29 cellular contexts compared by ENCODE assay signal in genomic region chr7:46633816-46634215, GRCh38.
"Had no signal": no experiment of that assay in that cellular context is flagged by ENCODE, and none has a peak within 500 bp of the region (broad histone marks: within the 10 kb centered on the region; RNA-seq: fewer than 3 reads in every experiment).

No MANE protein-coding gene starts in this region.

- H3K36me3 ChIP-seq: ovary, thoracic aorta, uterus had no signal

- DNase-seq: activated CD4-positive, alpha-beta T cell treated with anti-CD3 and anti-CD28 coated beads for 4 hours; activated CD4-positive, alpha-beta T cell treated with anti-CD3 and anti-CD28 coated beads, Interleukin-2, amount 50 U/mL, for 4 hours; activated naive CD4-positive, alpha-beta T cell; activated T-cell treated with anti-CD3 and anti-CD28 coated beads for 4 hours; activated T-cell treated with anti-CD3 and anti-CD28 coated beads, Interleukin-2, amount 50 U/mL, for 72 hours; anterior cingulate cortex; body of pancreas; dorsolateral prefrontal cortex; effector memory CD4-positive, alpha-beta T cell; erythroblast; left ventricle myocardium superior; mammary epithelial cell; naive thymus-derived CD4-positive, alpha-beta T cell; ovary; retina; stimulated activated CD4-positive, alpha-beta T cell treated with anti-CD3 and anti-CD28 coated beads, Interleukin-12 subunit alpha, Interleukin-12 subunit beta, amount 100 ng/mL, for 4 hours; stimulated activated CD4-positive, alpha-beta T cell treated with anti-CD3 and anti-CD28 coated beads, Interleukin-4, amount 100 ng/mL, for 24 hours; T-helper 9 cell; trophoblast cell; uterus had no signal

- H3K9me3 ChIP-seq: body of pancreas, ovary, thoracic aorta, uterus had no signal

- H3K27me3 ChIP-seq: body of pancreas, ovary, uterus had no signal

- H3K27ac ChIP-seq: body of pancreas, coronary artery, dorsolateral prefrontal cortex, ovary, skin epidermis, thoracic aorta, uterus, VCaP had no signal

- H3K4me1 ChIP-seq: body of pancreas, uterus had no signal

- FAIRE-seq: frontal cortex, TTC549 had no signal

- H3K4me3 ChIP-seq: body of pancreas, coronary artery, dorsolateral prefrontal cortex, ovary, skin epidermis, thoracic aorta, uterus had no signal

- ATAC-seq: activated naive CD4-positive, alpha-beta T cell treated with anti-CD3 and anti-CD28 coated beads, Interleukin-2, amount 50 U/mL, for 72 hours; activated T-cell treated with anti-CD3 and anti-CD28 coated beads, Interleukin-2, amount 50 U/mL, for 72 hours; body of pancreas; left ventricle myocardium superior; naive thymus-derived CD4-positive, alpha-beta T cell; sciatic nerve; stimulated activated effector memory CD8-positive, alpha-beta T cell treated with anti-CD3 and anti-CD28 coated beads, Interleukin-12 subunit alpha, Interleukin-12 subunit beta, amount 100 ng/mL, for 72 hours had no signal
